19 cellular contexts compared by ENCODE assay signal in the genomic region with DNA sequence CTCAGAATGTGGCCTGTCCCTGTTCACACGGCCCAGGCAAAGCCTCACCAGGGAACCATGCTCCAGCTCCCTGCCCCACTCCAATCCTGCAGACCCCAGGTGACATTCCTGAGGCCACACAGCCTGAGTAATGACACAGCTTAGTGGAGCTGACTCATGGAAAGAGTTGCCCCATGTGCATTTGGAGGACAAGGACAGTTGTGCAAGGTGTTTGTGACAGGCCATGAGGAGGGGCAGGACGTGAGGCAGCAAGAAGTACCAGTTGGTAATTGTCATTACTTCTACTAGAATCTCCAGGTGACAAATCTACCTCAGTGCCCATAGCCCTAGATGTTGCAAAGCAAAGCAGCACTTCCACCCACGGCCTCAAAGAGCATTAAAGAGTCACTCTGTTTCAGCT. TPM values are rescaled to one million over a fixed set of nuclear protein-coding genes. Genes with fewer than 3 reads are reported as not detected.
DNase-seq lines count a peak whose midpoint lies in the region; FAIRE-seq and TF ChIP-seq lines count a peak whose summit lies in the region.
"Had no signal": no experiment of that assay in that cellular context is flagged by ENCODE, and none has a peak within 500 bp of the region (broad histone marks: within the 10 kb centered on the region; RNA-seq: fewer than 3 reads in every experiment).

No MANE protein-coding gene starts in this region.

- WGBS in small intestine, 3 donors, result 58 to 84% (median 66%) methylated on average over 3 of the region's 3 CpGs

- H3K4me3 ChIP-seq in HL-60 (replicated peaks; ENCODE audit: insufficient read depth, low read length) (no peak overlapping the region), epithelial cell of esophagus (ENCODE audit: low read length) (no peak overlapping the region), small intestine (ENCODE audit: low read depth in 1 of 2, low read length in 2 of 2) (no peak overlapping the region)
- H3K4me3 ChIP-seq: MG63 had no signal

- H3K9me3 ChIP-seq in small intestine (ENCODE audit: control insufficient read depth, low read depth), result no peaks in the 10 kb centered on the region
- H3K9me3 ChIP-seq: MG63 had no signal

- peak; percentile 51 to 79 for DNase-seq in HL-60 (ENCODE audit: low read depth in 1 of 2, low spot score in 1 of 2)
- DNase-seq in NOMO-1 (lab: John Stamatoyannopoulos, UW; ENCODE audit: unreplicated experiment in 2 of 2), result peak; percentile 74 to 77
- peak; percentile 17 for DNase-seq in epithelial cell of esophagus (ENCODE audit: low read depth)
- DNase-seq in small intestine, result peak; percentile 37
- no peak for DNase-seq in T-helper 9 cell
- DNase-seq in T1000 (lab: John Stamatoyannopoulos, UW), result no peak
- no peak for DNase-seq in NCI-H748 (lab: John Stamatoyannopoulos, UW; ENCODE audit: unreplicated experiment)
- DNase-seq: COR-L47, DMS153, EL, HFFc6, MG63, NCI-H1417 treated with DMSO at 0.1 percent for 48 hours, NCI-H2029, NCI-H2171 treated with DMSO at 0.1 percent for 48 hours, NCI-H774, SHP77 treated with DMSO at 0.1 percent for 48 hours had no signal

- H3K36me3 ChIP-seq in small intestine (ENCODE audit: control insufficient read depth in 2 of 2, insufficient read depth in 2 of 2, low read length in 2 of 2), result no peaks in the 10 kb centered on the region
- H3K36me3 ChIP-seq: MG63 had no signal

- no peak for FAIRE-seq in small intestine (lab: Jason Lieb, UNC)
- FAIRE-seq: H54 had no signal

- no peak for TF ChIP-seq CTCF in HL-60 (IDR thresholded peaks at IDR 0.05; ENCODE audit: insufficient read depth, low read length)
- TF ChIP-seq CTCF in epithelial cell of esophagus (IDR thresholded peaks at IDR 0.05; ENCODE audit: insufficient read depth, low read depth, low read length, missing control alignments), result no peak

- H3K27ac ChIP-seq in HL-60 (replicated peaks) (peak overlapping the region; percentile 18), small intestine (ENCODE audit: low read depth in 1 of 2, low read length in 1 of 2) (peak overlapping the region in 1 of 2 donors; percentile 75)
- H3K27ac ChIP-seq: C4-2B had no signal

- no peaks in the 10 kb centered on the region for H3K27me3 ChIP-seq in HL-60 (ENCODE audit: insufficient read depth, poor library complexity, severe bottlenecking)
- peaks cover 0 to 3% of the 10 kb centered on the region in 2 donors for H3K27me3 ChIP-seq in small intestine (ENCODE audit: control insufficient read depth in 2 of 2, insufficient read depth in 2 of 2, low read length in 2 of 2)

- peaks cover 0 to 24% of the 10 kb centered on the region in 2 donors for H3K4me1 ChIP-seq in small intestine (ENCODE audit: control insufficient read depth in 2 of 2, insufficient read depth in 1 of 2, low read depth in 1 of 2, low read length in 1 of 2)

RNA-seq across cellular contexts. Expression of a gene that starts 15.2 kb away (rescaled TPM):
- polyA plus RNA-seq in small intestine, result not detected

RNA-seq across cellular contexts. Expression of a gene that starts 26.9 kb away (rescaled TPM):
- not detected for polyA plus RNA-seq in small intestine

RNA-seq across cellular contexts. Expression of a gene that starts 29.3 kb away (rescaled TPM):
- not detected for polyA plus RNA-seq in small intestine

Comparison
In these comparisons a context has a peak if more than half of its experiments do, and no peak if none do; other contexts are left out.
1. DNase-seq: peak in HL-60 (2 of 2), NOMO-1 (2 of 2), epithelial cell of esophagus (single experiment) and small intestine (single experiment); none in T-helper 9 cell (single experiment), T1000 (single experiment) and NCI-H748 (single experiment).